8 cellular contexts compared by ENCODE assay signal in genomic region chr2:135709992-135710391, GRCh38. TPM values are rescaled to one million over a fixed set of nuclear protein-coding genes. Genes with fewer than 3 reads are reported as not detected.
A peak's percentile ranks its signal among the peaks of the same experiment; 100 is the strongest.
DNase-seq lines count a peak whose midpoint lies in the region; ATAC-seq and TF ChIP-seq lines count a peak whose summit lies in the region.

No MANE protein-coding gene starts in this region.

- no peak overlapping the region for H3K4me3 Mint-ChIP-seq in CD8-positive, alpha-beta T cell

- peak; percentile 86 for ATAC-seq in CD8-positive, alpha-beta T cell
- peak; percentile 55 for ATAC-seq in GM21529 (IDR thresholded peaks at IDR 0.05; ENCODE audit: unreplicated experiment)
- no peak for ATAC-seq in HG02642 (IDR thresholded peaks at IDR 0.05; ENCODE audit: poor library complexity, unreplicated experiment)

- no peak overlapping the region for H3K4me3 ChIP-seq in CD8-positive, alpha-beta T cell (ENCODE audit: low read depth, low read length)

- intact Hi-C loops in CD8-positive, alpha-beta T cell (cut with DNase I, micrococcal nuclease) = loop anchor here (1.0 to 10.0 kb wide), 9 partner anchors 58 to 721 kb away; partner anchors contain the start of genes R3HDM1 (in 1 of the 2) and ZRANB3 (in 1 of the 2)

- peaks cover 3% of the 10 kb centered on the region for H3K36me3 ChIP-seq in CD8-positive, alpha-beta T cell (ENCODE audit: insufficient read depth, low read length)

- CTCF ChIA-PET in CD8-positive, alpha-beta T cell (lab: Charles Lee) = interaction anchor here (0.6 to 5.6 kb wide), 40 partner anchors 9 to 787 kb away, joined by 3 to 113 read pairs (median 4); no protein-coding TSS in a partner anchor

- no peak overlapping the region for H3K27ac Mint-ChIP-seq in CD8-positive, alpha-beta T cell

- no peaks in the 10 kb centered on the region for H3K27me3 ChIP-seq in CD8-positive, alpha-beta T cell (ENCODE audit: insufficient read depth, low read length)

- TF ChIP-seq CTCF in CD8-positive, alpha-beta T cell (IDR thresholded peaks at IDR 0.05) = peak; percentile 98

- peak; percentile 49 to 87 (median 70) for DNase-seq in CD8-positive, alpha-beta T cell
- DNase-seq in NCI-H2107 (lab: John Stamatoyannopoulos, UW) (peak; percentile 13), dermis microvascular lymphatic vessel endothelial cell (ENCODE audit: low read depth in 2 of 2) (peak; percentile 23 to 43), medulla oblongata (ENCODE audit: extremely low spot score) (peak; percentile 79)
- DNase-seq in activated CD4-positive, alpha-beta T cell treated with anti-CD3 and anti-CD28 coated beads, Interleukin-2, amount 50 U/mL, for 48 hours = peak; percentile 72 to 78
- DNase-seq in stimulated activated CD8-positive, alpha-beta memory T cell treated with anti-CD3 and anti-CD28 coated beads, Interleukin-15, amount 100 ng/mL, for 4 hours (ENCODE audit: low read depth in 2 of 2) = peak; percentile 24 to 28

- no peaks in the 10 kb centered on the region for H3K27me3 Mint-ChIP-seq in CD8-positive, alpha-beta T cell (ENCODE audit: low read depth)

- peaks cover 27% of the 10 kb centered on the region for H3K36me3 Mint-ChIP-seq in CD8-positive, alpha-beta T cell

- H3K4me1 Mint-ChIP-seq in CD8-positive, alpha-beta T cell (ENCODE audit: low read depth) = peaks cover 2% of the 10 kb centered on the region

- H3K27ac ChIP-seq in CD8-positive, alpha-beta T cell (ENCODE audit: low read depth, low read length) = no peak overlapping the region

- no peaks in the 10 kb centered on the region for H3K9me3 ChIP-seq in CD8-positive, alpha-beta T cell (ENCODE audit: low read length)

- POLR2A ChIA-PET in CD8-positive, alpha-beta T cell (lab: Charles Lee) = interaction anchor here (0.8 to 1.1 kb wide), 2 partner anchors 33 to 706 kb away, joined by 3 to 5 read pairs; no protein-coding TSS in a partner anchor

- no peaks in the 10 kb centered on the region for H3K4me1 ChIP-seq in CD8-positive, alpha-beta T cell (ENCODE audit: insufficient read depth, low read length)

- H3K9me3 Mint-ChIP-seq in CD8-positive, alpha-beta T cell = no peaks in the 10 kb centered on the region

RNA-seq across cellular contexts. Expression of gene UBXN4, which starts 31.7 kb away (rescaled TPM):
- total RNA-seq in CD8-positive, alpha-beta T cell = 100 to 1,000 TPM; 157 to 172 TPM
- total RNA-seq in dermis microvascular lymphatic vessel endothelial cell = 49.7 and 58.3 TPM in 2 replicates

Comparison
In these comparisons a context has a peak if more than half of its experiments do, and no peak if none do; other contexts are left out.
1. DNase-seq: peak in every context shown above with its lines; median percentile 79 in medulla oblongata; 75 in activated CD4-positive, alpha-beta T cell treated with anti-CD3 and anti-CD28 coated beads, Interleukin-2, amount 50 U/mL, for 48 hours; 70 in CD8-positive, alpha-beta T cell; 33 in dermis microvascular lymphatic vessel endothelial cell; 26 in stimulated activated CD8-positive, alpha-beta memory T cell treated with anti-CD3 and anti-CD28 coated beads, Interleukin-15, amount 100 ng/mL, for 4 hours; 13 in NCI-H2107.